Comparison of ENCODE assay signal across 8 cellular contexts in the genomic region with DNA sequence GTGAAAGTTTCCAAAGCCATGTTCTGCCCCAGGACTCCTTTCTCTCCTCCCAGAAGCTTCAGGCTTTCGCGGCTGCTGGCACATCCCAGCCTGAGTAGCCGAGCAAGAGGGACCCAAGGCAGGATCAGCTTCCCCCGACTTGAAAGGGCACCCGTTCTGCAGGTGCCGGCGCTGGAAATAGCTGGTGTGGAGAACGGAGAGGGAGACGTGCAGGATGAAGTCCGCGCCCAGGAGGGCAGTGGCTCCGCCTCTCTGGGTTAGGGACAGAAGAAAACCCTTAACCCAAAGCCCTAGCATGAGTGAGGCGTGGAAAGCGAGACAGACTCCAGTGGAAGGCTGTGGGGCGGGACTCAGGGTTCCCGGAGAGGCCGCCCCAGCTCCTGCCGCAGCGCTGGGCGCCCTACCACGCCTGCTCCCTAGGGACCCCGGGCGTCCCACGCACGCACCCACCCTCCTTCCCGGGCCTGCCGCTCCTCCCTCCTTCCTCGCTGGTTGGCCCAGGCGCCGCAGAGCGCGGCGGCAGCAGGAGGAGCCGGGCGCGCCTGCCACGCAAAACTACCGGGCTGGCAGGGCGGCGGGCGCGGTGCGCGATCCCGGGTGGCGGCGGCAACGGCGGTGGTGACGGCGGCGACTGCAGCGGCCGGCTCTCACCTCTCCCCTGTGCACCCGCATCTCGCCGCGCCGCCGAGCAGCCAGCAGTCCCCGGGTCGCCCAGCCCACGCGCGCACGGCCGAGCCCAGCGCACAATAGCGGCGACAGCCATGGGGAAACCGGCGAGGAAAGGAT. TPM values are rescaled to one million over a fixed set of nuclear protein-coding genes. Genes with fewer than 3 reads are reported as not detected.
A peak's percentile ranks its signal among the peaks of the same experiment; 100 is the strongest.
DNase-seq lines count a peak whose midpoint lies in the region; ATAC-seq and TF ChIP-seq lines count a peak whose summit lies in the region.

A gene (plus strand): TSS at position 550 of the 786 bp plus-strand sequence. CDS start 212 bp downstream, at position 762.

- peaks cover 3% of the 10 kb centered on the region for H3F3A ChIP-seq in SK-N-SH (replicated peaks; ENCODE audit: insufficient read depth)

- peak; percentile 63 for ATAC-seq in GM21367 (IDR thresholded peaks at IDR 0.05; ENCODE audit: unreplicated experiment)

- no peaks in the 10 kb centered on the region for H3K27me3 ChIP-seq in SK-N-SH (ENCODE audit: insufficient read depth)

- H4K20me1 ChIP-seq in SK-N-SH (ENCODE audit: insufficient read depth): no peaks in the 10 kb centered on the region

- no peak for TF ChIP-seq EP300 in SK-N-SH (IDR thresholded peaks at IDR 0.05; ENCODE audit: borderline replicate concordance in 1 of 2, low read depth in 1 of 2, low read length in 1 of 2)

- TF ChIP-seq CTCF in SK-N-SH (IDR thresholded peaks at IDR 0.05): no peak

- H3K4me1 ChIP-seq in SK-N-SH (ENCODE audit: control insufficient read depth in 1 of 2, insufficient read depth in 2 of 2, low read depth in 1 of 2, low read length in 1 of 2): peaks cover 0 to 8% of the 10 kb centered on the region in 2 experiments; a peak in 1 of 4 replicates

- POLR2A ChIA-PET in SK-N-SH (lab: Yijun Ruan, JAX): no interaction called here

- peak within 1 kb of the TSS; percentile 60 to 72 for H3K4me3 ChIP-seq in SK-N-SH (ENCODE audit: low read depth in 2 of 2, low read length in 1 of 2)

- H3K9me3 ChIP-seq in SK-N-SH: no peaks in the 10 kb centered on the region

- H3K4me2 ChIP-seq in SK-N-SH: peak within 1 kb of the TSS; percentile 84

- no peak within 1 kb of the TSS; a peak in 1 of 4 replicates for H3K27ac ChIP-seq in SK-N-SH (ENCODE audit: low read depth in 2 of 2, low read length in 1 of 2)

- TF ChIP-seq RAD21 in SK-N-SH (IDR thresholded peaks at IDR 0.05; ENCODE audit: low read length): no peak

- DNase-seq in GM04503 (ENCODE audit: low read depth): peak; percentile 44
- peak; percentile 49 for DNase-seq in HK-2 (ENCODE audit: unreplicated experiment)
- peak; percentile 85 for DNase-seq in SK-N-SH
- DNase-seq in cerebellar cortex (ENCODE audit: low spot score): peak; percentile 70
- peak; percentile 87 for DNase-seq in kidney glomerular epithelial cell (lab: John Stamatoyannopoulos, UW)
- peak; percentile 6 for DNase-seq in stimulated activated CD4-positive, alpha-beta T cell treated with anti-CD3 and anti-CD28 coated beads, Interleukin-1b, Interleukin-23, amount 100 ng/mL, for 48 hours
- DNase-seq in NCI-H1048 (lab: John Stamatoyannopoulos, UW): no peak

- no peaks in the 10 kb centered on the region for H3K79me2 ChIP-seq in SK-N-SH (ENCODE audit: insufficient read depth)

- H3K9ac ChIP-seq in SK-N-SH: peak within 1 kb of the TSS; percentile 55

- no peaks in the 10 kb centered on the region for H3K9me2 ChIP-seq in SK-N-SH

- 3% methylated on average over 13 of the region's 72 CpGs for WGBS in SK-N-SH (ENCODE audit: low lambda C conversion rate)

- H2AFZ ChIP-seq in SK-N-SH (ENCODE audit: low read depth): peak within 1 kb of the TSS; percentile 88

- H3K36me3 ChIP-seq in SK-N-SH (replicated peaks in 1 of 2; ENCODE audit: control insufficient read depth in 1 of 2, insufficient read depth in 2 of 2, low read length in 1 of 2): no peaks in the 10 kb centered on the region

- CTCF ChIA-PET in SK-N-SH (lab: Yijun Ruan, JAX): interaction anchor here (0.5 to 1.6 kb wide), 5 partner anchors 19 to 696 kb away, joined by 3 to 4 read pairs (median 4); no protein-coding TSS in a partner anchor

TF ChIP-seq in SK-N-SH, 30 proteins besides CTCF, POLR2A, EP300 and RAD21:
- TF ChIP-seq MXI1 (IDR thresholded peaks at IDR 0.05; ENCODE audit: low read depth, low read length): peak; percentile 31; the same call in 1 of the 2 replicates
- TF ChIP-seq POLR2AphosphoS5 (IDR thresholded peaks at IDR 0.05; ENCODE audit: low read depth, low read length): no peak

RNA-seq across cellular contexts. Expression of the gene that starts here (rescaled TPM):
- polyA plus RNA-seq in SK-N-SH (2012; rRNA removed): 0.23 and 0.34 TPM in 2 replicates
- 0.19 and 0.28 TPM in 2 replicates for polyA plus RNA-seq in SK-N-SH (2012; cell fraction: cytosol; rRNA removed)
- polyA plus RNA-seq in SK-N-SH (2012; cell fraction: nucleus; rRNA removed): 0.25 and 0.46 TPM in 2 replicates

Comparison
In these comparisons a context has a peak if more than half of its experiments do, and no peak if none do; other contexts are left out.
1. Peak in DNase-seq, H3K4me3 ChIP-seq, H3K9ac ChIP-seq and H3K4me2 ChIP-seq in SK-N-SH; RNA of the gene not detected or under 1 TPM.